ENCODE assay signal across 19 cellular contexts in the genomic region with DNA sequence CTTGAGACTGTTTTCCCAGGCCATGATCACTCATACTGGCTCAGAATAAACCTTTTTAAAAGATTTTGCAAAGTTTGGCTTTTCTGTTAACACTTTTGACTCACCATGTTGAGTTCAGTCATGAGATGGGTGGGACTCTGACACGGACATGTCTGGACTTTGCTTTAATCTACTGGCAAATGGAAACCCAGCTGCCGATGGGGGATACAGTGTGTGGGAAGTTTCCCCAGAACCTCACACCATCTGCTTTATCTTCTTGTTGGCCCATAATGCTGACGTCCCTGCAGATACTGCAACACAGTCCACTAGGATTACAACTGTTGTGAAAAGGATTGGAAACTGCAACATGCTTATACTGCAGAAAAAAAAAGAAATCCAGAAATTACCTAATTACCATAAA.
DNase-seq lines count a peak whose midpoint lies in the region; ATAC-seq and TF ChIP-seq lines count a peak whose summit lies in the region.
"Had no signal": no experiment of that assay in that cellular context is flagged by ENCODE, and none has a peak within 500 bp of the region (broad histone marks: within the 10 kb centered on the region; RNA-seq: fewer than 3 reads in every experiment).

No MANE protein-coding gene starts in this region.

- H3K9me3 Mint-ChIP-seq in glutamatergic neuron (ENCODE audit: unreplicated experiment) (peaks cover 3% of the 10 kb centered on the region), osteocyte (ENCODE audit: unreplicated experiment) (peaks cover 15% of the 10 kb centered on the region)
- H3K9me3 Mint-ChIP-seq: CD8-positive, alpha-beta T cell; H9 had no signal

- H3K27ac ChIP-seq in left lung (peak overlapping the region in 1 of 2 donors; percentile 3), psoas muscle (no peak overlapping the region)

- H3K27ac Mint-ChIP-seq in glutamatergic neuron (ENCODE audit: unreplicated experiment): no peak overlapping the region
- H3K27ac Mint-ChIP-seq in osteocyte (ENCODE audit: unreplicated experiment): no peak overlapping the region
- H3K27ac Mint-ChIP-seq: CD8-positive, alpha-beta T cell; H9 had no signal

- H3K4me3 ChIP-seq in left lung (no peak overlapping the region), psoas muscle (no peak overlapping the region), H7 (ENCODE audit: insufficient read depth, low read depth, low read length) (no peak overlapping the region)
- H3K4me3 ChIP-seq: MG63 had no signal

- intact Hi-C loops in Right ventricle myocardium inferior (cut with DNase I) (loop anchor here (5.0 to 10.0 kb wide), 2 partner anchors 41 to 88 kb away; no protein-coding TSS in a partner anchor), cardiac septum (cut with DNase I) (no loop called here), left lung (cut with DNase I) (loop anchor here in 1 of 2 donors (10.0 kb wide), 1 partner anchor 732 kb away; no protein-coding TSS in a partner anchor), psoas muscle (cut with DNase I) (no loop called here)

- no peak overlapping the region for H3K4me3 Mint-ChIP-seq in glutamatergic neuron (ENCODE audit: unreplicated experiment)
- no peak overlapping the region for H3K4me3 Mint-ChIP-seq in osteocyte (ENCODE audit: unreplicated experiment)
- H3K4me3 Mint-ChIP-seq: CD8-positive, alpha-beta T cell; H9 had no signal

- no peaks in the 10 kb centered on the region for H3K36me3 ChIP-seq in left lung
- no peaks in the 10 kb centered on the region for H3K36me3 ChIP-seq in psoas muscle (ENCODE audit: insufficient read depth in 1 of 2, low read depth in 1 of 2)
- no peaks in the 10 kb centered on the region for H3K36me3 ChIP-seq in H7 (replicated peaks; ENCODE audit: control insufficient read depth, insufficient read depth, low read length)
- H3K36me3 ChIP-seq: MG63 had no signal

- ATAC-seq in Right ventricle myocardium inferior: peak; percentile 93
- ATAC-seq in left lung: peak; percentile 59
- peak in 3 of 4 donors; percentile 61 to 67 (median 66) for ATAC-seq in psoas muscle
- ATAC-seq: CD8-positive, alpha-beta T cell; PC-3 had no signal

- 22 to 36% (median 26%) methylated on average over 3 of the region's 3 CpGs for WGBS in psoas muscle, 3 donors

- peaks cover 5% of the 10 kb centered on the region for H3K4me1 Mint-ChIP-seq in glutamatergic neuron (ENCODE audit: low read depth, unreplicated experiment)
- H3K4me1 Mint-ChIP-seq in osteocyte (ENCODE audit: unreplicated experiment): no peaks in the 10 kb centered on the region
- H3K4me1 Mint-ChIP-seq: H9 had no signal

- H3K36me3 Mint-ChIP-seq in glutamatergic neuron (ENCODE audit: unreplicated experiment): no peaks in the 10 kb centered on the region
- no peaks in the 10 kb centered on the region for H3K36me3 Mint-ChIP-seq in osteocyte (ENCODE audit: unreplicated experiment)
- H3K36me3 Mint-ChIP-seq: CD8-positive, alpha-beta T cell had no signal

- H3K27me3 Mint-ChIP-seq in glutamatergic neuron (ENCODE audit: unreplicated experiment): no peaks in the 10 kb centered on the region
- no peaks in the 10 kb centered on the region for H3K27me3 Mint-ChIP-seq in osteocyte (ENCODE audit: unreplicated experiment)

- TF ChIP-seq CTCF in left lung (IDR thresholded peaks at IDR 0.05) (no peak), psoas muscle (IDR thresholded peaks at IDR 0.05) (no peak), glutamatergic neuron (IDR thresholded peaks at IDR 0.05; ENCODE audit: partially characterized antibody, unreplicated experiment) (no peak), osteocyte (IDR thresholded peaks at IDR 0.05) (no peak)

- H3K4me1 ChIP-seq in left lung (no peaks in the 10 kb centered on the region), psoas muscle (no peaks in the 10 kb centered on the region)

- no peaks in the 10 kb centered on the region for H3K27me3 ChIP-seq in left lung
- H3K27me3 ChIP-seq in psoas muscle (ENCODE audit: insufficient read depth in 3 of 3, low read length in 2 of 3): no peaks in the 10 kb centered on the region
- H3K27me3 ChIP-seq in H7 (ENCODE audit: control insufficient read depth, insufficient read depth, low read length): no peaks in the 10 kb centered on the region
- H3K27me3 ChIP-seq: MG63 had no signal

- DNase-seq in Right ventricle myocardium inferior (ENCODE audit: missing footprints) (no peak), cardiac septum (ENCODE audit: low spot score) (no peak), left lung (no peak), psoas muscle (peak; percentile 26 to 48), KG1 (lab: John Stamatoyannopoulos, UW) (no peak), glutamatergic neuron (no peak), H7 (no peak), osteocyte (ENCODE audit: extremely low spot score, unreplicated experiment) (no peak)
- DNase-seq: CD8-positive, alpha-beta T cell; DMS79 treated with DMSO at 0.1 percent for 48 hours; H9; Karpas-422; MG63; NCI-H1092 treated with DMSO at 0.1 percent for 48 hours; NCI-H1694; NCI-H345; NCI-H526 treated with DMSO at 0.1 percent for 48 hours; NK-92 treated with Interleukin-12 subunit alpha and Interleukin-12 subunit beta, amount 100 ng/mL, for 24 hours; PC-3 had no signal

- H3K9me3 ChIP-seq in left lung (no peaks in the 10 kb centered on the region), psoas muscle (no peaks in the 10 kb centered on the region)
- H3K9me3 ChIP-seq: MG63 had no signal

Comparison
In these comparisons a context has a peak if more than half of its experiments do, and no peak if none do; other contexts are left out.
1. DNase-seq: peak in psoas muscle (2 of 2); none in Right ventricle myocardium inferior (single experiment), cardiac septum (single experiment), left lung (0 of 2), KG1 (single experiment), glutamatergic neuron (single experiment), H7 (single experiment) and osteocyte (single experiment).
2. Peak in every context shown above with its lines, with median percentiles within 50 percentile points of each other: ATAC-seq.